Comparison of ENCODE assay signal across 8 cellular contexts in genomic region chr1:11907275-11908138, GRCh38. TPM values are rescaled to one million over a fixed set of nuclear protein-coding genes. Genes with fewer than 3 reads are reported as not detected.
DNase-seq lines count a peak whose midpoint lies in the region; ATAC-seq, FAIRE-seq and TF ChIP-seq lines count a peak whose summit lies in the region.

No MANE protein-coding gene starts in this region.

- peak; percentile 5 for FAIRE-seq in keratinocyte (lab: Jason Lieb, UNC)

- peaks cover 3% of the 10 kb centered on the region for H3K4me1 ChIP-seq in keratinocyte (ENCODE audit: control insufficient read depth, extremely low read depth, insufficient read depth, low read length)

- ATAC-seq in GM19023 (IDR thresholded peaks at IDR 0.05; ENCODE audit: unreplicated experiment) (peak; percentile 35), HG03378 (IDR thresholded peaks at IDR 0.05; ENCODE audit: unreplicated experiment) (peak; percentile 48)

- H3K9ac ChIP-seq in keratinocyte (ENCODE audit: control insufficient read depth, extremely low read depth, insufficient read depth, low read length) = peak overlapping the region; percentile 85

- peak overlapping the region; percentile 99 for H3K27ac ChIP-seq in keratinocyte (ENCODE audit: control insufficient read depth, insufficient read depth, low read length)

- no peaks in the 10 kb centered on the region for H4K20me1 ChIP-seq in keratinocyte (ENCODE audit: control insufficient read depth, extremely low read depth, insufficient read depth, low read length)

- no peaks in the 10 kb centered on the region for H3K27me3 ChIP-seq in keratinocyte (ENCODE audit: control insufficient read depth, extremely low read depth, insufficient read depth, low read length)

- no peaks in the 10 kb centered on the region for H3K9me1 ChIP-seq in keratinocyte (ENCODE audit: control insufficient read depth, extremely low read depth, insufficient read depth, low read length)

- H2AFZ ChIP-seq in keratinocyte (ENCODE audit: control insufficient read depth, low read length) = peak overlapping the region; percentile 31

- dilution Hi-C loops in keratinocyte (cut with MboI; ENCODE audit: extremely low pct_ligation_motif_present, low sequenced_read_pairs) = no loop called here

- H3K79me2 ChIP-seq in keratinocyte (ENCODE audit: control insufficient read depth, insufficient read depth, low read length) = no peaks in the 10 kb centered on the region

- TF ChIP-seq CTCF in AG09309 (IDR thresholded peaks at IDR 0.05; ENCODE audit: control insufficient read depth, insufficient read depth, low read depth, low read length, missing control alignments) = peak; percentile 46
- peak; percentile 77 to 83 (median 79) for TF ChIP-seq CTCF in keratinocyte (optimal IDR thresholded peaks at IDR 0.05 in 1 of 3, IDR thresholded peaks at IDR 0.05 in 1 of 3, conservative IDR thresholded peaks at IDR 0.05 in 1 of 3; ENCODE audit: extremely low read depth in 1 of 3, insufficient read depth in 2 of 3, low read length in 3 of 3)

- DNase-seq in AG09309 (ENCODE audit: low read depth) (peak; percentile 79), NCI-H446 (lab: John Stamatoyannopoulos, UW) (peak; percentile 97 to 98), cerebellar cortex (ENCODE audit: low spot score) (peak; percentile 97), keratinocyte (ENCODE audit: low read depth, low spot score) (peak; percentile 81)
- DNase-seq in activated CD4-positive, CD25-positive, alpha-beta regulatory T cell treated with anti-CD3 and anti-CD28 coated beads, Interleukin-2, amount 50 U/mL, for 72 hours = peak; percentile 90
- peak; percentile 72 for DNase-seq in stimulated activated CD4-positive, alpha-beta T cell treated with anti-CD3 and anti-CD28 coated beads, Interleukin-12 subunit alpha, Interleukin-12 subunit beta, amount 100 ng/mL, for 4 hours

- peak overlapping the region; percentile 68 for H3K4me2 ChIP-seq in keratinocyte (ENCODE audit: control insufficient read depth, extremely low read depth, insufficient read depth, low read depth, low read length)

- H3K9me3 ChIP-seq in keratinocyte (ENCODE audit: control insufficient read depth, low read depth, low read length) = no peaks in the 10 kb centered on the region

- H3K4me3 ChIP-seq in AG09309 (ENCODE audit: control insufficient read depth, low read depth, low read length) = no peak overlapping the region
- H3K4me3 ChIP-seq in keratinocyte (ENCODE audit: control insufficient read depth in 2 of 3, extremely low read depth in 1 of 3, insufficient read depth in 2 of 3, low read depth in 1 of 3, low read length in 3 of 3) = no peak overlapping the region

- no peaks in the 10 kb centered on the region for H3K36me3 ChIP-seq in keratinocyte (ENCODE audit: control insufficient read depth in 2 of 2, extremely low read depth in 1 of 2, insufficient read depth in 2 of 2, low read length in 2 of 2)

RNA-seq across cellular contexts. Expression of gene KIAA2013, which starts 18.7 kb away (rescaled TPM):
- 26.7 to 51.9 TPM (median 31.1 TPM) in 3 replicates for polyA plus RNA-seq in keratinocyte
- 6.4 TPM for polyA plus RNA-seq in keratinocyte (2011; ENCODE audit: low read depth)
- 22.1 and 39.3 TPM in 2 replicates for polyA plus RNA-seq in keratinocyte (2011; cell fraction: cytosol; rRNA removed)
- polyA plus RNA-seq in keratinocyte (2011; cell fraction: nucleus; rRNA removed) = 44.4 and 60.1 TPM in 2 replicates
- polyA plus RNA-seq in keratinocyte (2012; ENCODE audit: low replicate concordance) = 24.0 and 28.6 TPM in 2 replicates
- 28.2 to 45.5 TPM (median 41.5 TPM) in 3 replicates for polyA minus RNA-seq in keratinocyte
- 71.7 TPM for polyA minus RNA-seq in keratinocyte (2011; cell fraction: cytosol; rRNA and poly(A)+ RNA removed)
- polyA minus RNA-seq in keratinocyte (2011; cell fraction: nucleus; rRNA and poly(A)+ RNA removed) = 37.6 and 46.2 TPM in 2 replicates

RNA-seq across cellular contexts. Expression of gene PLOD1, which starts 27.0 kb away (rescaled TPM):
- 63.6 to 91.9 TPM (median 88.4 TPM) in 3 replicates for polyA plus RNA-seq in keratinocyte
- polyA plus RNA-seq in keratinocyte (2011; ENCODE audit: low read depth) = 10.6 TPM
- polyA plus RNA-seq in keratinocyte (2011; cell fraction: cytosol; rRNA removed) = 32.3 and 52.5 TPM in 2 replicates
- polyA plus RNA-seq in keratinocyte (2011; cell fraction: nucleus; rRNA removed) = 112 and 138 TPM in 2 replicates
- 17.2 and 88.4 TPM in 2 replicates for polyA plus RNA-seq in keratinocyte (2012; ENCODE audit: low replicate concordance)
- polyA minus RNA-seq in keratinocyte = 77.4 to 137 TPM (median 96.6 TPM) in 3 replicates
- polyA minus RNA-seq in keratinocyte (2011; cell fraction: cytosol; rRNA and poly(A)+ RNA removed) = 110 TPM
- 192 and 207 TPM in 2 replicates for polyA minus RNA-seq in keratinocyte (2011; cell fraction: nucleus; rRNA and poly(A)+ RNA removed)

RNA-seq across cellular contexts. Expression of gene NPPB, which starts 48.8 kb away (rescaled TPM):
- not detected in 3 replicates for polyA plus RNA-seq in keratinocyte
- not detected for polyA plus RNA-seq in keratinocyte (2011; ENCODE audit: low read depth)
- not detected in 2 replicates for polyA plus RNA-seq in keratinocyte (2011; cell fraction: cytosol; rRNA removed)
- not detected in 2 replicates for polyA plus RNA-seq in keratinocyte (2011; cell fraction: nucleus; rRNA removed)
- not detected in 2 replicates for polyA plus RNA-seq in keratinocyte (2012; ENCODE audit: low replicate concordance)
- not detected in 3 replicates for polyA minus RNA-seq in keratinocyte
- polyA minus RNA-seq in keratinocyte (2011; cell fraction: cytosol; rRNA and poly(A)+ RNA removed) = not detected
- not detected in 2 replicates for polyA minus RNA-seq in keratinocyte (2011; cell fraction: nucleus; rRNA and poly(A)+ RNA removed)

RNA-seq across cellular contexts. Expression of gene NPPA, which starts 59.9 kb away (rescaled TPM):
- polyA plus RNA-seq in keratinocyte = not detected in 3 replicates
- not detected for polyA plus RNA-seq in keratinocyte (2011; ENCODE audit: low read depth)
- polyA plus RNA-seq in keratinocyte (2011; cell fraction: cytosol; rRNA removed) = not detected in 2 replicates
- polyA plus RNA-seq in keratinocyte (2011; cell fraction: nucleus; rRNA removed) = not detected in 2 replicates
- polyA plus RNA-seq in keratinocyte (2012; ENCODE audit: low replicate concordance) = 0.47 TPM in 1 of 2 replicates, not detected in the other
- polyA minus RNA-seq in keratinocyte = not detected in 3 replicates
- not detected for polyA minus RNA-seq in keratinocyte (2011; cell fraction: cytosol; rRNA and poly(A)+ RNA removed)
- not detected in 2 replicates for polyA minus RNA-seq in keratinocyte (2011; cell fraction: nucleus; rRNA and poly(A)+ RNA removed)
